7 cellular contexts compared by ENCODE assay signal in genomic region chr1:16057314-16057915, GRCh38. TPM values are rescaled to one million over a fixed set of nuclear protein-coding genes. Genes with fewer than 3 reads are reported as not detected.
"Had no signal": no experiment of that assay in that cellular context is flagged by ENCODE, and none has a peak within 500 bp of the region (broad histone marks: within the 10 kb centered on the region; RNA-seq: fewer than 3 reads in every experiment).

No MANE protein-coding gene starts in this region.

RNA-seq across cellular contexts. Expression of gene CLCNKB, which starts 13.8 kb away (rescaled TPM):
- total RNA-seq: HT1080, LHCN-M2, MCF 10A, OCI-LY7, SJCRH30 had no signal
- polyA plus RNA-seq: IgD-negative memory B cell had no signal

RNA-seq across cellular contexts. Expression of gene FAM131C, which starts 16.0 kb away (rescaled TPM):
- total RNA-seq: MCF 10A, OCI-LY7, SJCRH30 had no signal
- polyA plus RNA-seq: IgD-negative memory B cell had no signal

RNA-seq across cellular contexts. Expression of gene CLCNKA, which starts 35.6 kb away (rescaled TPM):
- total RNA-seq: HT1080, LHCN-M2, MCF 10A, OCI-LY7 had no signal
- polyA plus RNA-seq: IgD-negative memory B cell had no signal

RNA-seq across cellular contexts. Expression of gene HSPB7, which starts 39.6 kb away (rescaled TPM):
- total RNA-seq: HT1080, MCF 10A, OCI-LY7, PC-9 had no signal
- polyA plus RNA-seq: IgD-negative memory B cell had no signal

RNA-seq across cellular contexts. Expression of gene SRARP, which starts 53.4 kb away (rescaled TPM):
- total RNA-seq: HT1080, LHCN-M2, MCF 10A, OCI-LY7, PC-9, SJCRH30 had no signal
- polyA plus RNA-seq: IgD-negative memory B cell had no signal
